ENCODE assay signal across 17 cellular contexts in genomic region chr3:89268059-89268458, GRCh38.
"Had no signal": no experiment of that assay in that cellular context is flagged by ENCODE, and none has a peak within 500 bp of the region (broad histone marks: within the 10 kb centered on the region; RNA-seq: fewer than 3 reads in every experiment).

No MANE protein-coding gene starts in this region.

- H3K27ac ChIP-seq: esophagus squamous epithelium, gastroesophageal sphincter, right atrium auricular region, sigmoid colon, skin epidermis, thoracic aorta, transverse colon had no signal

- ATAC-seq: effector memory CD8-positive, alpha-beta T cell; gastroesophageal sphincter; left colon; naive thymus-derived CD8-positive, alpha-beta T cell; stimulated activated naive B cell treated with anti-CD40 and anti-IgM and Interleukin-4, amounts not matched to agents 10 μg/mL and 1 μg/mL and 100 μg/mL, for 72 hours; stimulated activated naive CD8-positive, alpha-beta T cell treated with anti-CD3 and anti-CD28 coated beads, Interleukin-15, amount 100 ng/mL, for 72 hours had no signal

- H3K4me1 ChIP-seq: esophagus squamous epithelium, right atrium auricular region, transverse colon had no signal

- H3K4me3 ChIP-seq: esophagus squamous epithelium, gastroesophageal sphincter, right atrium auricular region, sigmoid colon, skin epidermis, thoracic aorta, transverse colon had no signal

- DNase-seq: effector memory CD8-positive, alpha-beta T cell; esophagus squamous epithelium; foreskin fibroblast; glutamatergic neuron; left colon; naive thymus-derived CD8-positive, alpha-beta T cell; posterior cingulate gyrus; sigmoid colon; stimulated activated CD4-positive, alpha-beta T cell treated with anti-CD3 and anti-CD28 coated beads, Interleukin-2, amount 100 ng/mL, for 24 hours; stimulated activated CD4-positive, alpha-beta T cell treated with anti-CD3 and anti-CD28 coated beads, Interleukin-4, amount 100 ng/mL, for 4 hours; stimulated activated naive B cell treated with anti-CD40 and anti-IgM and Interleukin-4, amounts not matched to agents 10 μg/mL and 1 μg/mL and 100 μg/mL, for 72 hours; stimulated activated naive CD8-positive, alpha-beta T cell treated with anti-CD3 and anti-CD28 coated beads, Interleukin-15, amount 100 ng/mL, for 72 hours; transverse colon had no signal

- H3K27me3 ChIP-seq: esophagus squamous epithelium, gastroesophageal sphincter, right atrium auricular region, sigmoid colon, transverse colon had no signal

- H3K9me3 ChIP-seq: esophagus squamous epithelium, gastroesophageal sphincter, right atrium auricular region, sigmoid colon, thoracic aorta, transverse colon had no signal

- H3K36me3 ChIP-seq: esophagus squamous epithelium, gastroesophageal sphincter, right atrium auricular region, sigmoid colon, thoracic aorta, transverse colon had no signal
